11 cellular contexts compared by ENCODE assay signal in the genomic region with DNA sequence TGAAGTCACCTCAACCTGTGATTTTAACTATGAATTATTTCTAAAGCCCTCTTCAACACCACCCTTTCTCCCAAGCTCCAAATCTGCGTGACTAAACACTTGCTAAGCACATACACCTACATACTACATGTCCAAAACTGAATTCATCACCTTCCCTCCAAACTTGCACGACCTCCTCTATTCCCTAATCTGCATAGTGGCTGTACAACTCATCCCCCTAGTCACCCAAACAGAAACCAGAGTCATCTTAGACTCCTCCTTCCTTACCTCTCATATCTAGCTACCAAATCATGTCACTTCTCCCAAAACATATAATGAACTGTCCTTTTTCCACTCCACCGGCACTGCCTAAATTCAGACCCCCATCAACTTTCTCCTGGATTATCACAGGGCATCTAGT. TPM values are rescaled to one million over a fixed set of nuclear protein-coding genes. Genes with fewer than 3 reads are reported as not detected.
DNase-seq lines count a peak whose midpoint lies in the region; ATAC-seq and TF ChIP-seq lines count a peak whose summit lies in the region.
"Had no signal": no experiment of that assay in that cellular context is flagged by ENCODE, and none has a peak within 500 bp of the region (broad histone marks: within the 10 kb centered on the region; RNA-seq: fewer than 3 reads in every experiment).

No MANE protein-coding gene starts in this region.

- H3K27me3 Mint-ChIP-seq in activated CD8-positive, alpha-beta T cell treated with anti-CD3 and anti-CD28 coated beads for 36 hours: no peaks in the 10 kb centered on the region

- H3K4me3 ChIP-seq in ACC112 (ENCODE audit: low read depth, low read length) (peak overlapping the region; percentile 48; the same call in 1 of the 2 replicates), ascending aorta (no peak overlapping the region)
- H3K4me3 ChIP-seq: left ventricle myocardium inferior had no signal

- H3K27me3 ChIP-seq in ACC112 (ENCODE audit: insufficient read depth, low read length): no peaks in the 10 kb centered on the region
- no peaks in the 10 kb centered on the region for H3K27me3 ChIP-seq in ascending aorta
- H3K27me3 ChIP-seq: neutrophil had no signal

- H3K27ac ChIP-seq in ACC112 (ENCODE audit: low read depth, low read length): peak overlapping the region; percentile 96
- no peak overlapping the region for H3K27ac ChIP-seq in ascending aorta
- H3K27ac ChIP-seq: left ventricle myocardium inferior, neutrophil had no signal

- no peaks in the 10 kb centered on the region for H3K9me3 ChIP-seq in ascending aorta
- H3K9me3 ChIP-seq: left ventricle myocardium inferior, neutrophil had no signal

- POLR2A ChIA-PET in activated CD8-positive, alpha-beta T cell treated with anti-CD3 and anti-CD28 coated beads for 36 hours (lab: Charles Lee): interaction anchor here (1.2 kb wide), 1 partner anchor 21 kb away, joined by 3 read pairs; no protein-coding TSS in a partner anchor

- H3K9me3 Mint-ChIP-seq in activated CD8-positive, alpha-beta T cell treated with anti-CD3 and anti-CD28 coated beads for 36 hours: no peaks in the 10 kb centered on the region

- H2AFZ ChIP-seq in ACC112 (ENCODE audit: low read length, unreplicated experiment): no peak overlapping the region

- H3K36me3 ChIP-seq in ACC112 (ENCODE audit: insufficient read depth, low read length): no peaks in the 10 kb centered on the region
- H3K36me3 ChIP-seq in ascending aorta: no peaks in the 10 kb centered on the region
- H3K36me3 ChIP-seq: left ventricle myocardium inferior, neutrophil had no signal

- intact Hi-C loops in activated CD8-positive, alpha-beta T cell treated with anti-CD3 and anti-CD28 coated beads for 36 hours (cut with micrococcal nuclease): no loop called here
- intact Hi-C loops in ascending aorta (cut with DNase I): no loop called here

- CTCF ChIA-PET in activated CD8-positive, alpha-beta T cell treated with anti-CD3 and anti-CD28 coated beads for 36 hours (lab: Charles Lee): interaction anchor here (0.8 to 1.6 kb wide), 4 partner anchors 10 to 244 kb away, joined by 3 to 4 read pairs (median 3); a partner anchor contains a TSS

- H3K27ac Mint-ChIP-seq in activated CD8-positive, alpha-beta T cell treated with anti-CD3 and anti-CD28 coated beads for 36 hours: no peak overlapping the region

- H3K4me1 ChIP-seq in ACC112 (ENCODE audit: control insufficient read depth, insufficient read depth, low read length, unreplicated experiment): peaks cover 44% of the 10 kb centered on the region
- H3K4me1 ChIP-seq in ascending aorta: peaks cover 0 to 28% of the 10 kb centered on the region in 2 donors

- peaks cover 94% of the 10 kb centered on the region for H3K79me2 ChIP-seq in ACC112 (ENCODE audit: control insufficient read depth, insufficient read depth, low read length, unreplicated experiment)

- H3K4me3 Mint-ChIP-seq in activated CD8-positive, alpha-beta T cell treated with anti-CD3 and anti-CD28 coated beads for 36 hours: no peak overlapping the region

- no peak for TF ChIP-seq CTCF in activated CD8-positive, alpha-beta T cell treated with anti-CD3 and anti-CD28 coated beads for 36 hours (IDR thresholded peaks at IDR 0.05)
- no peak for TF ChIP-seq CTCF in ascending aorta (IDR thresholded peaks at IDR 0.05)

- peak; percentile 14 for DNase-seq in activated CD8-positive, alpha-beta T cell treated with anti-CD3 and anti-CD28 coated beads for 36 hours
- no peak for DNase-seq in hippocampal formation (lab: John Stamatoyannopoulos, UW)
- DNase-seq in COLO668 (lab: John Stamatoyannopoulos, UW; ENCODE audit: unreplicated experiment): no peak
- no peak for DNase-seq in NCI-H510A treated with DMSO at 0.1 percent for 48 hours (lab: John Stamatoyannopoulos, UW)
- no peak for DNase-seq in ascending aorta (ENCODE audit: low spot score in 2 of 2)
- DNase-seq: left ventricle myocardium inferior, NCI-H1092 had no signal

- H3K4me1 Mint-ChIP-seq in activated CD8-positive, alpha-beta T cell treated with anti-CD3 and anti-CD28 coated beads for 36 hours (ENCODE audit: low read depth): peaks cover 7% of the 10 kb centered on the region

- H3K36me3 Mint-ChIP-seq in activated CD8-positive, alpha-beta T cell treated with anti-CD3 and anti-CD28 coated beads for 36 hours (ENCODE audit: low read depth): no peaks in the 10 kb centered on the region

- ATAC-seq in GM18520 (IDR thresholded peaks at IDR 0.05; ENCODE audit: unreplicated experiment) (peak; percentile 69), HG02870 (IDR thresholded peaks at IDR 0.05; ENCODE audit: unreplicated experiment) (peak; percentile 78)
- ATAC-seq in activated CD8-positive, alpha-beta T cell treated with anti-CD3 and anti-CD28 coated beads for 36 hours: peak; percentile 88

RNA-seq across cellular contexts. Expression of a gene that starts 16.2 kb away (rescaled TPM):
- 10 to 100 TPM; 18.8 to 19.8 TPM for total RNA-seq in activated CD8-positive, alpha-beta T cell treated with anti-CD3 and anti-CD28 coated beads for 36 hours
- 27.5 TPM for total RNA-seq in ascending aorta
